In genomic region chr6:93069856-93070255, GRCh38 we compare ENCODE assay signal across 29 cellular contexts.
"Had no signal": no experiment of that assay in that cellular context is flagged by ENCODE, and none has a peak within 500 bp of the region (broad histone marks: within the 10 kb centered on the region; RNA-seq: fewer than 3 reads in every experiment).

No MANE protein-coding gene starts in this region.

- H3K9me3 Mint-ChIP-seq: activated CD4-positive, alpha-beta memory T cell treated with anti-CD3 and anti-CD28 coated beads, Interleukin-2, amount 10 ng/mL, durations not matched to agents 7 days and 5 days; activated CD4-positive, alpha-beta T cell treated with anti-CD3 and anti-CD28 coated beads, Interleukin-2, amount 10 ng/mL, durations not matched to agents 24 days and 14 days; T-helper 2 cell treated with Interferon-gamma antibody and Interleukin-4, amounts not matched to agents 5 μg/mL and 100 μg/mL, for 36 hours had no signal

- H3K27ac ChIP-seq: brain microvascular endothelial cell, esophagus muscularis mucosa, gastroesophageal sphincter had no signal

- H3K36me3 ChIP-seq: brain microvascular endothelial cell, esophagus muscularis mucosa, gastroesophageal sphincter had no signal

- ATAC-seq: activated CD4-positive, alpha-beta T cell treated with anti-CD3 and anti-CD28 coated beads for 36 hours; activated T-cell treated with anti-CD3 and anti-CD28 coated beads, Interleukin-2, amount 50 U/mL, for 72 hours; effector memory CD8-positive, alpha-beta T cell; gastroesophageal sphincter; T-helper 17 cell had no signal

- DNase-seq: activated CD4-positive, alpha-beta memory T cell treated with anti-CD3 and anti-CD28 coated beads, Interleukin-2, amount 10 ng/mL, durations not matched to agents 7 days and 5 days; activated CD4-positive, alpha-beta T cell treated with anti-CD3 and anti-CD28 coated beads for 36 hours; activated CD4-positive, alpha-beta T cell treated with anti-CD3 and anti-CD28 coated beads, Interleukin-2, amount 10 ng/mL, durations not matched to agents 24 days and 14 days; activated CD4-positive, CD25-positive, alpha-beta regulatory T cell; activated CD4-positive, CD25-positive, alpha-beta regulatory T cell treated with anti-CD3 and anti-CD28 coated beads, Interleukin-2, amount 50 U/mL, for 72 hours; activated CD8-positive, alpha-beta memory T cell treated with anti-CD3 and anti-CD28 coated beads, Interleukin-2, amount 50 U/mL, for 48 hours; activated gamma-delta T cell; activated naive CD4-positive, alpha-beta T cell; activated naive CD4-positive, alpha-beta T cell treated with anti-CD3 and anti-CD28 coated beads, Interleukin-2, amount 50 U/mL, for 16 hours; activated T-cell treated with anti-CD3 and anti-CD28 coated beads for 4 hours; activated T-cell treated with anti-CD3 and anti-CD28 coated beads, Interleukin-2, amount 50 U/mL, for 24 hours; activated T-cell treated with anti-CD3 and anti-CD28 coated beads, Interleukin-2, amount 50 U/mL, for 72 hours; amniotic stem cell; anterior cingulate cortex; brain microvascular endothelial cell; caudate nucleus; cortex of kidney; dermis blood vessel endothelial cell; effector CD4-positive, alpha-beta T cell; effector memory CD8-positive, alpha-beta T cell; erythroblast; foreskin melanocyte; T-helper 1 cell; T-helper 17 cell; T1000 had no signal

- H3K4me3 ChIP-seq: esophagus muscularis mucosa, gastroesophageal sphincter had no signal

- H3K36me3 Mint-ChIP-seq: activated naive CD8-positive, alpha-beta T cell had no signal

- H3K27ac Mint-ChIP-seq: activated CD4-positive, alpha-beta memory T cell treated with anti-CD3 and anti-CD28 coated beads, Interleukin-2, amount 10 ng/mL, durations not matched to agents 7 days and 5 days; activated CD4-positive, alpha-beta T cell treated with anti-CD3 and anti-CD28 coated beads for 36 hours; activated CD4-positive, alpha-beta T cell treated with anti-CD3 and anti-CD28 coated beads, Interleukin-2, amount 10 ng/mL, durations not matched to agents 24 days and 14 days; activated naive CD8-positive, alpha-beta T cell; activated T-cell treated with anti-CD3 and anti-CD28 coated beads, Interleukin-2, amount 50 U/mL, for 24 hours; activated T-cell treated with anti-CD3 and anti-CD28 coated beads, Interleukin-2, amount 50 U/mL, for 72 hours; effector memory CD8-positive, alpha-beta T cell; T-helper 17 cell; T-helper 2 cell treated with Interferon-gamma antibody and Interleukin-4, amounts not matched to agents 5 μg/mL and 100 μg/mL, for 36 hours had no signal

- H3K4me1 Mint-ChIP-seq: activated CD4-positive, alpha-beta memory T cell treated with anti-CD3 and anti-CD28 coated beads, Interleukin-2, amount 10 ng/mL, durations not matched to agents 7 days and 5 days; activated CD4-positive, alpha-beta T cell treated with anti-CD3 and anti-CD28 coated beads for 36 hours; activated CD4-positive, alpha-beta T cell treated with anti-CD3 and anti-CD28 coated beads, Interleukin-2, amount 10 ng/mL, durations not matched to agents 24 days and 14 days; T-helper 17 cell had no signal

- H3K9me3 ChIP-seq: esophagus muscularis mucosa, gastroesophageal sphincter had no signal

- H3K4me3 Mint-ChIP-seq: activated CD4-positive, alpha-beta memory T cell treated with anti-CD3 and anti-CD28 coated beads, Interleukin-2, amount 10 ng/mL, durations not matched to agents 7 days and 5 days; activated CD4-positive, alpha-beta T cell treated with anti-CD3 and anti-CD28 coated beads for 36 hours; activated CD4-positive, alpha-beta T cell treated with anti-CD3 and anti-CD28 coated beads, Interleukin-2, amount 10 ng/mL, durations not matched to agents 24 days and 14 days; activated naive CD8-positive, alpha-beta T cell; activated T-cell treated with anti-CD3 and anti-CD28 coated beads, Interleukin-2, amount 50 U/mL, for 24 hours; activated T-cell treated with anti-CD3 and anti-CD28 coated beads, Interleukin-2, amount 50 U/mL, for 72 hours; effector memory CD8-positive, alpha-beta T cell; T-helper 17 cell; T-helper 2 cell treated with Interferon-gamma antibody and Interleukin-4, amounts not matched to agents 5 μg/mL and 100 μg/mL, for 36 hours had no signal

- H3K27me3 ChIP-seq: brain microvascular endothelial cell, esophagus muscularis mucosa, gastroesophageal sphincter had no signal

- H3K27me3 Mint-ChIP-seq: activated CD4-positive, alpha-beta memory T cell treated with anti-CD3 and anti-CD28 coated beads, Interleukin-2, amount 10 ng/mL, durations not matched to agents 7 days and 5 days; activated CD4-positive, alpha-beta T cell treated with anti-CD3 and anti-CD28 coated beads for 36 hours; activated CD4-positive, alpha-beta T cell treated with anti-CD3 and anti-CD28 coated beads, Interleukin-2, amount 10 ng/mL, durations not matched to agents 24 days and 14 days; activated naive CD8-positive, alpha-beta T cell; activated T-cell treated with anti-CD3 and anti-CD28 coated beads, Interleukin-2, amount 50 U/mL, for 24 hours; effector memory CD8-positive, alpha-beta T cell; T-helper 17 cell had no signal
